In genomic region chr4:16505726-16506125, GRCh38 we compare ENCODE assay signal across 13 cellular contexts.
DNase-seq lines count a peak whose midpoint lies in the region; ATAC-seq lines count a peak whose summit lies in the region.
"Had no signal": no experiment of that assay in that cellular context is flagged by ENCODE, and none has a peak within 500 bp of the region (broad histone marks: within the 10 kb centered on the region; RNA-seq: fewer than 3 reads in every experiment).

No MANE protein-coding gene starts in this region.

- DNase-seq in AG08396 (ENCODE audit: low spot score) (peak; percentile 16), HCEC 1CT (peak; percentile 3), astrocyte of the hippocampus (ENCODE audit: low read depth, low spot score) (peak; percentile 20), iPS DF 6.9 (ENCODE audit: low read depth, low spot score) (peak; percentile 33), activated gamma-delta T cell (lab: John Stamatoyannopoulos, UW) (no peak), T-helper 17 cell (no peak), NCI-H2029 (lab: John Stamatoyannopoulos, UW) (no peak)
- DNase-seq: hypothalamus; naive thymus-derived CD4-positive, alpha-beta T cell; NCI-H774; stimulated activated naive CD4-positive, alpha-beta T cell had no signal

- no peaks in the 10 kb centered on the region for H3K4me1 ChIP-seq in iPS DF 6.9 (ENCODE audit: control insufficient read depth, insufficient read depth, low read length)

- no peaks in the 10 kb centered on the region for H3K27me3 Mint-ChIP-seq in T-helper 17 cell
- H3K27me3 Mint-ChIP-seq: central memory CD8-positive, alpha-beta T cell had no signal

- H3K4me3 Mint-ChIP-seq in T-helper 17 cell: no peak overlapping the region
- H3K4me3 Mint-ChIP-seq: central memory CD8-positive, alpha-beta T cell; naive thymus-derived CD4-positive, alpha-beta T cell had no signal

- H3K27me3 ChIP-seq in iPS DF 6.9 (ENCODE audit: control insufficient read depth, insufficient read depth, low read length): no peaks in the 10 kb centered on the region

- ATAC-seq in GM18868 (IDR thresholded peaks at IDR 0.05; ENCODE audit: unreplicated experiment) (no peak), T-helper 17 cell (no peak)
- ATAC-seq: naive thymus-derived CD4-positive, alpha-beta T cell had no signal

- H3K27ac ChIP-seq in iPS DF 6.9 (ENCODE audit: low read length): no peak overlapping the region

- H3K27ac Mint-ChIP-seq in T-helper 17 cell: no peak overlapping the region
- H3K27ac Mint-ChIP-seq: naive thymus-derived CD4-positive, alpha-beta T cell had no signal

- no peaks in the 10 kb centered on the region for H3K36me3 Mint-ChIP-seq in T-helper 17 cell (ENCODE audit: low read depth)
- H3K36me3 Mint-ChIP-seq: naive thymus-derived CD4-positive, alpha-beta T cell had no signal

- H3K4me3 ChIP-seq in iPS DF 6.9 (ENCODE audit: low read length): no peak overlapping the region

- no CpG with 5 or more reads among the region's 7 CpGs for WGBS in iPS DF 6.9 (ENCODE audit: insufficient coverage, insufficient read length)

- no peaks in the 10 kb centered on the region for H3K4me1 Mint-ChIP-seq in T-helper 17 cell
- H3K4me1 Mint-ChIP-seq: central memory CD8-positive, alpha-beta T cell; naive thymus-derived CD4-positive, alpha-beta T cell had no signal

- H3K36me3 ChIP-seq in iPS DF 6.9 (ENCODE audit: control insufficient read depth, insufficient read depth, low read length): no peaks in the 10 kb centered on the region; the same call in 1 of the 2 replicates

- H3K9me3 ChIP-seq in iPS DF 6.9 (ENCODE audit: control insufficient read depth, insufficient read depth, low read length) (no peaks in the 10 kb centered on the region), T-helper 17 cell (ENCODE audit: control insufficient read depth, low read length, poor library complexity, severe bottlenecking) (no peaks in the 10 kb centered on the region)

Comparison
In these comparisons a context has a peak if more than half of its experiments do, and no peak if none do; other contexts are left out.
1. DNase-seq: peak in AG08396 (single experiment), HCEC 1CT (single experiment), astrocyte of the hippocampus (single experiment) and iPS DF 6.9 (single experiment); none in activated gamma-delta T cell (single experiment), T-helper 17 cell (0 of 3) and NCI-H2029 (single experiment).